1 cellular context compared by ENCODE assay signal in genomic region chr20:32589256-32589655, GRCh38.
TF ChIP-seq lines count a peak whose summit lies in the region.

No MANE protein-coding gene starts in this region.

TF ChIP-seq in K562, 482 proteins besides CTCF, POLR2A, EP300 and RAD21:
- TF ChIP-seq ZBTB9 (CRISPR knock-in tag; IDR thresholded peaks at IDR 0.05) = 0 out of 2 replicates have a peak, but pooled peaks have one; percentile 28
- no peak for TF ChIP-seq SMARCA5 (IDR thresholded peaks at IDR 0.05)
- no peak for TF ChIP-seq SMARCC2 (IDR thresholded peaks at IDR 0.05; ENCODE audit: low read depth)
- no peak for TF ChIP-seq ZC3H11A (IDR thresholded peaks at IDR 0.05; ENCODE audit: low read depth, low read length)
- no peak for TF ChIP-seq SMARCB1 (IDR thresholded peaks at IDR 0.05; ENCODE audit: insufficient read length, low read depth)
- no peak for TF ChIP-seq FOXA1 (IDR thresholded peaks at IDR 0.05; ENCODE audit: borderline replicate concordance)
- no peak for TF ChIP-seq CGGBP1 (CRISPR knock-in tag; IDR thresholded peaks at IDR 0.05)
- no peak for TF ChIP-seq BCOR (IDR thresholded peaks at IDR 0.05)
- TF ChIP-seq ZBTB11 (CRISPR knock-in tag; IDR thresholded peaks at IDR 0.05) = no peak
- TF ChIP-seq MYC (IDR thresholded peaks at IDR 0.05; ENCODE audit: low read depth, low read length) = no peak
- TF ChIP-seq MYC (CRISPR knock-in tag; IDR thresholded peaks at IDR 0.05; ENCODE audit: borderline replicate concordance, low read depth) = no peak
- no peak for TF ChIP-seq E2F1 (CRISPR knock-in tag; IDR thresholded peaks at IDR 0.05)
- TF ChIP-seq POLR2G (IDR thresholded peaks at IDR 0.05; ENCODE audit: low read depth, low read length) = peak; percentile 49
- TF ChIP-seq HNRNPH1 (optimal IDR thresholded peaks at IDR 0.05; ENCODE audit: low read depth, low read length) = no peak
- TF ChIP-seq ZNF143 (CRISPR knock-in tag; IDR thresholded peaks at IDR 0.05) = no peak
TF ChIP-seq in K562: peak in this region for 2.
